Comparison of ENCODE assay signal across 13 cellular contexts in genomic region chr12:109140560-109140959, GRCh38. TPM values are rescaled to one million over a fixed set of nuclear protein-coding genes. Genes with fewer than 3 reads are reported as not detected.
DNase-seq lines count a peak whose midpoint lies in the region; ATAC-seq and TF ChIP-seq lines count a peak whose summit lies in the region.
"Had no signal": no experiment of that assay in that cellular context is flagged by ENCODE, and none has a peak within 500 bp of the region (broad histone marks: within the 10 kb centered on the region; RNA-seq: fewer than 3 reads in every experiment).

No MANE protein-coding gene starts in this region.

- DNase-seq in heart left ventricle = no peak
- DNase-seq in cardiac septum (ENCODE audit: low spot score) = no peak
- DNase-seq in left lobe of liver (ENCODE audit: low spot score) = no peak
- DNase-seq in psoas muscle = no peak
- DNase-seq in endothelial cell (ENCODE audit: low spot score) = no peak
- no peak for DNase-seq in A673 (ENCODE audit: low spot score)
- DNase-seq: BE2C; CD4-positive, alpha-beta memory T cell; DMS79 treated with DMSO at 0.1 percent for 48 hours; EL had no signal

- H3K36me3 Mint-ChIP-seq in endothelial cell (ENCODE audit: low read depth, unreplicated experiment) = no peaks in the 10 kb centered on the region

- POLR2A ChIA-PET in A673 (lab: Charles Lee; ENCODE audit: low non-redundant PET) = no interaction called here

- H3K27ac ChIP-seq in heart left ventricle (peak overlapping the region in 3 of 12 donors; percentile 3 to 39 (median 23)), psoas muscle (no peak overlapping the region), A673 (ENCODE audit: low read depth, low read length, poor library complexity, severe bottlenecking) (no peak overlapping the region)
- H3K27ac ChIP-seq: C4-2B had no signal

- no peak for TF ChIP-seq CTCF in heart left ventricle (IDR thresholded peaks at IDR 0.05)
- TF ChIP-seq CTCF in psoas muscle (IDR thresholded peaks at IDR 0.05) = no peak
- no peak for TF ChIP-seq CTCF in endothelial cell (IDR thresholded peaks at IDR 0.05; ENCODE audit: unreplicated experiment)
- no peak for TF ChIP-seq CTCF in A673 (conservative IDR thresholded peaks at IDR 0.05; ENCODE audit: low read depth, low read length)

- H3K27me3 ChIP-seq in heart left ventricle = no peaks in the 10 kb centered on the region
- no peaks in the 10 kb centered on the region for H3K27me3 ChIP-seq in psoas muscle (ENCODE audit: insufficient read depth in 3 of 3, low read length in 2 of 3)
- H3K27me3 ChIP-seq in A673 (replicated peaks; ENCODE audit: insufficient read depth, low read depth, low read length, poor library complexity) = no peaks in the 10 kb centered on the region
- H3K27me3 ChIP-seq: BE2C had no signal

- H3K27me3 Mint-ChIP-seq in endothelial cell (ENCODE audit: unreplicated experiment) = no peaks in the 10 kb centered on the region

- 73 to 85% (median 81%) methylated on average over 4 of the region's 4 CpGs for WGBS in heart left ventricle, 4 donors
- WGBS in psoas muscle, 3 donors = 87 to 93% (median 88%) methylated on average over 4 of the region's 4 CpGs

- H3K9me3 Mint-ChIP-seq in endothelial cell (ENCODE audit: unreplicated experiment) = no peaks in the 10 kb centered on the region

- no peak overlapping the region for H3K27ac Mint-ChIP-seq in endothelial cell (ENCODE audit: unreplicated experiment)

- peaks cover 0 to 46% (median 26%) of the 10 kb centered on the region in 9 donors for H3K36me3 ChIP-seq in heart left ventricle
- peaks cover 2 to 55% of the 10 kb centered on the region in 2 donors for H3K36me3 ChIP-seq in psoas muscle (ENCODE audit: insufficient read depth in 1 of 2, low read depth in 1 of 2)
- H3K36me3 ChIP-seq in A673 (ENCODE audit: insufficient read depth, low read length, poor library complexity, severe bottlenecking) = no peaks in the 10 kb centered on the region
- H3K36me3 ChIP-seq: BE2C, HAP-1 had no signal

- BruUV-seq in A673 (replicated peaks; lab: Mats Ljungman, UMichigan) = no TSS peak

- H3K9me3 ChIP-seq in heart left ventricle (peaks cover 0 to 8% (median 0%) of the 10 kb centered on the region in 12 donors), psoas muscle (no peaks in the 10 kb centered on the region), A673 (ENCODE audit: low read depth, low read length, poor library complexity, severe bottlenecking) (peaks cover 8% of the 10 kb centered on the region)
- H3K9me3 ChIP-seq: BE2C, HAP-1 had no signal

- H3K4me1 Mint-ChIP-seq in endothelial cell (ENCODE audit: unreplicated experiment) = no peaks in the 10 kb centered on the region

- peak in 3 of 4 donors; percentile 18 to 45 (median 35) for ATAC-seq in heart left ventricle
- peak; percentile 49 for ATAC-seq in left lobe of liver
- ATAC-seq in psoas muscle = peak in 3 of 4 donors; percentile 36 to 54 (median 53)
- ATAC-seq in GM19035 (IDR thresholded peaks at IDR 0.05; ENCODE audit: unreplicated experiment) = no peak

- CTCF ChIA-PET in A673 (lab: Charles Lee) = no interaction called here

- H3K4me3 ChIP-seq in heart left ventricle = no peak overlapping the region
- no peak overlapping the region for H3K4me3 ChIP-seq in psoas muscle
- H3K4me3 ChIP-seq in A673 (ENCODE audit: low read depth, low read length, poor library complexity, severe bottlenecking) = no peak overlapping the region
- H3K4me3 ChIP-seq: HAP-1 had no signal

- intact Hi-C loops in heart left ventricle (cut with DNase I) = no loop called here
- intact Hi-C loops in cardiac septum (cut with DNase I) = no loop called here
- intact Hi-C loops in psoas muscle (cut with DNase I) = no loop called here
- intact Hi-C loops in A673 (cut with micrococcal nuclease; ENCODE audit: unreplicated experiment) = no loop called here

- H3K4me1 ChIP-seq in heart left ventricle (peaks cover 0 to 81% (median 20%) of the 10 kb centered on the region in 12 donors), psoas muscle (peaks cover 64% of the 10 kb centered on the region), A673 (ENCODE audit: insufficient read depth, low read length, poor library complexity, severe bottlenecking) (no peaks in the 10 kb centered on the region)
- H3K4me1 ChIP-seq: BE2C, HAP-1 had no signal

- no peak for TF ChIP-seq POLR2A in heart left ventricle (IDR thresholded peaks at IDR 0.05)

- no peak overlapping the region for H3K4me3 Mint-ChIP-seq in endothelial cell (ENCODE audit: unreplicated experiment)
- H3K4me3 Mint-ChIP-seq: CD4-positive, alpha-beta memory T cell had no signal

RNA-seq across cellular contexts. Expression of gene ACACB, which starts 24.2 kb away (rescaled TPM):
- total RNA-seq in heart left ventricle = 100 to 1,000 TPM in 6 of 9 donors, 10 to 100 TPM in 3; 77.3 to 176 (median 135) TPM
- 100 to 1,000 TPM in 1 of 2 donors, 10 to 100 TPM in 1; 29.9 to 119 TPM for polyA plus RNA-seq in heart left ventricle
- 64.5 TPM for total RNA-seq in cardiac septum
- total RNA-seq in left lobe of liver = 232 TPM
- 100 to 1,000 TPM; 113 to 503 (median 331) TPM for total RNA-seq in psoas muscle
- 100 to 1,000 TPM in 2 of 3 donors, 10 to 100 TPM in 1; 27.0 to 275 (median 136) TPM for polyA plus RNA-seq in psoas muscle
- 1.7 TPM for total RNA-seq in endothelial cell (ENCODE audit: unreplicated experiment)
- total RNA-seq in A673 (2021) = 8.2 and 10.1 TPM in 2 replicates

RNA-seq across cellular contexts. Expression of gene UNG, which starts 43.2 kb away (rescaled TPM):
- total RNA-seq in heart left ventricle (10 to 100 TPM; 20.9 to 37.8 (median 25.3) TPM), cardiac septum (25.5 TPM), left lobe of liver (17.2 TPM), psoas muscle (10 to 100 TPM; 40.4 to 68.9 (median 42.1) TPM), endothelial cell (ENCODE audit: unreplicated experiment) (39.4 TPM), A673 (2021) (53.2 and 58.5 TPM in 2 replicates)
- polyA plus RNA-seq in heart left ventricle (10 to 100 TPM; 14.5 to 27.8 TPM), psoas muscle (10 to 100 TPM; 34.3 to 93.1 (median 36.7) TPM)

RNA-seq across cellular contexts. Expression of gene ALKBH2, which starts 47.3 kb away (rescaled TPM):
- total RNA-seq in heart left ventricle (1 to 10 TPM; 5.1 to 9.4 (median 7.1) TPM), cardiac septum (9.7 TPM), left lobe of liver (11.5 TPM), psoas muscle (10 to 100 TPM in 3 of 4 donors, 1 to 10 TPM in 1; 7.3 to 25.3 (median 17.7) TPM), endothelial cell (ENCODE audit: unreplicated experiment) (10.4 TPM), A673 (2021) (40.6 and 44.5 TPM in 2 replicates)
- polyA plus RNA-seq in heart left ventricle (10 to 100 TPM; 16.8 to 18.0 TPM), psoas muscle (10 to 100 TPM; 28.0 to 50.4 (median 28.5) TPM)
